ENCODE assay signal across 11 cellular contexts in the genomic region with DNA sequence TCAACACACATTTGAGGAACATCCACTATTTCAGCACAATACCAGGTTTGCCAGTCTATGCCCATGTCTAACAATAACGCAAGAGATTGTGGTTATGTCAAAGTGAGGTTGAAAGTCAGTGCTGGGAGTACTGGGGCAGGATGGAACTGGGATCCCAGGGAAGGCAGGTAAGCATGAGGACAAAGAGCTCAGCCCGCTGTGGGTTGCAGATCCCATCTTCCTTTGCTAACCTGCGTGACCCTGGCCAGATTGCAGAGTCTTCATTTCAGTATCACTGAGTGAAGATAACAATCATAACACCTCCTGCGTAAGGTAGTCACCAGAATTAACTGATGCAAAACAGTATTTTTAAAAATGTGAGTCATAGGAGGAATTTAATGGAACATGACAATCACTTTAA.
"Had no signal": no experiment of that assay in that cellular context is flagged by ENCODE, and none has a peak within 500 bp of the region (broad histone marks: within the 10 kb centered on the region; RNA-seq: fewer than 3 reads in every experiment).

No MANE protein-coding gene starts in this region.

- H3K36me3 ChIP-seq: HAP-1 had no signal

- H3K4me3 ChIP-seq: GM23248, GM23338, HAP-1 had no signal

- FAIRE-seq: H1, H54 had no signal

- ATAC-seq: GM23338, HCT116 had no signal

- DNase-seq: GM23248, GOT3, H7, H9, HCEC 1CT, HFFc6 had no signal
